In genomic region chr15:88345962-88346361, GRCh38 we compare ENCODE assay signal across 1 cellular context.
TF ChIP-seq lines count a peak whose summit lies in the region.

No MANE protein-coding gene starts in this region.

TF ChIP-seq in SK-N-SH treated with all-trans-retinoic acid at 6 μM for 48 hours, 23 proteins besides CTCF, POLR2A, EP300 and RAD21 (continued from another document):
- TF ChIP-seq, protein P1, sequence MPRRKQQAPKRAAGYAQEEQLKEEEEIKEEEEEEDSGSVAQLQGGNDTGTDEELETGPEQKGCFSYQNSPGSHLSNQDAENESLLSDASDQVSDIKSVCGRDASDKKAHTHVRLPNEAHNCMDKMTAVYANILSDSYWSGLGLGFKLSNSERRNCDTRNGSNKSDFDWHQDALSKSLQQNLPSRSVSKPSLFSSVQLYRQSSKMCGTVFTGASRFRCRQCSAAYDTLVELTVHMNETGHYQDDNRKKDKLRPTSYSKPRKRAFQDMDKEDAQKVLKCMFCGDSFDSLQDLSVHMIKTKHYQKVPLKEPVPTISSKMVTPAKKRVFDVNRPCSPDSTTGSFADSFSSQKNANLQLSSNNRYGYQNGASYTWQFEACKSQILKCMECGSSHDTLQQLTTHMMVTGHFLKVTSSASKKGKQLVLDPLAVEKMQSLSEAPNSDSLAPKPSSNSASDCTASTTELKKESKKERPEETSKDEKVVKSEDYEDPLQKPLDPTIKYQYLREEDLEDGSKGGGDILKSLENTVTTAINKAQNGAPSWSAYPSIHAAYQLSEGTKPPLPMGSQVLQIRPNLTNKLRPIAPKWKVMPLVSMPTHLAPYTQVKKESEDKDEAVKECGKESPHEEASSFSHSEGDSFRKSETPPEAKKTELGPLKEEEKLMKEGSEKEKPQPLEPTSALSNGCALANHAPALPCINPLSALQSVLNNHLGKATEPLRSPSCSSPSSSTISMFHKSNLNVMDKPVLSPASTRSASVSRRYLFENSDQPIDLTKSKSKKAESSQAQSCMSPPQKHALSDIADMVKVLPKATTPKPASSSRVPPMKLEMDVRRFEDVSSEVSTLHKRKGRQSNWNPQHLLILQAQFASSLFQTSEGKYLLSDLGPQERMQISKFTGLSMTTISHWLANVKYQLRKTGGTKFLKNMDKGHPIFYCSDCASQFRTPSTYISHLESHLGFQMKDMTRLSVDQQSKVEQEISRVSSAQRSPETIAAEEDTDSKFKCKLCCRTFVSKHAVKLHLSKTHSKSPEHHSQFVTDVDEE (CRISPR knock-in tag; IDR thresholded peaks at IDR 0.05), result no peak
- TF ChIP-seq SNAI2 (CRISPR knock-in tag; IDR thresholded peaks at IDR 0.05) (no peak), BACH2 (CRISPR knock-in tag; IDR thresholded peaks at IDR 0.05; ENCODE audit: borderline replicate concordance) (no peak), ESRRG (CRISPR knock-in tag; IDR thresholded peaks at IDR 0.05) (no peak)
- TF ChIP-seq, protein P2, sequence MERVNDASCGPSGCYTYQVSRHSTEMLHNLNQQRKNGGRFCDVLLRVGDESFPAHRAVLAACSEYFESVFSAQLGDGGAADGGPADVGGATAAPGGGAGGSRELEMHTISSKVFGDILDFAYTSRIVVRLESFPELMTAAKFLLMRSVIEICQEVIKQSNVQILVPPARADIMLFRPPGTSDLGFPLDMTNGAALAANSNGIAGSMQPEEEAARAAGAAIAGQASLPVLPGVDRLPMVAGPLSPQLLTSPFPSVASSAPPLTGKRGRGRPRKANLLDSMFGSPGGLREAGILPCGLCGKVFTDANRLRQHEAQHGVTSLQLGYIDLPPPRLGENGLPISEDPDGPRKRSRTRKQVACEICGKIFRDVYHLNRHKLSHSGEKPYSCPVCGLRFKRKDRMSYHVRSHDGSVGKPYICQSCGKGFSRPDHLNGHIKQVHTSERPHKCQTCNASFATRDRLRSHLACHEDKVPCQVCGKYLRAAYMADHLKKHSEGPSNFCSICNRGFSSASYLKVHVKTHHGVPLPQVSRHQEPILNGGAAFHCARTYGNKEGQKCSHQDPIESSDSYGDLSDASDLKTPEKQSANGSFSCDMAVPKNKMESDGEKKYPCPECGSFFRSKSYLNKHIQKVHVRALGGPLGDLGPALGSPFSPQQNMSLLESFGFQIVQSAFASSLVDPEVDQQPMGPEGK (CRISPR knock-in tag; IDR thresholded peaks at IDR 0.05; ENCODE audit: borderline replicate concordance), result no peak
